In the genomic region with DNA sequence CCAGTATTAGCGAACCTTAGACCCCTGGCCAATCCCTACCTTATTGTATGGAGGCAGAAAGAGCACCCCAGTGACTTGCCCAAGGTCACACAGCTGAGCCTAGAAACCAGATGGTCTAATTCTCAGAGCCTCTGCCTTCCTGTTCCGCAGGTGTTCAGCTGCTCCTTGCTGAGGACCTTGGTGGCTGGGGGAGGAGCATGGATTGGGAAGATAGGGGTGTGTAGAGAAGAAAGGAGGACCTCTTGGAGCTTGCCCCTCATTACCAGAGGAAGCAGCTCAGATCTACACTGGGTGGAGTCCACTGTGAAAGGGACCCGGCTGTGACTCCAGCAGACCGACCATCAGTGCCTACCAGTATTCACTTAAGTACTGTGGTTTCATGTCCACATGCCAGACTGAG, we compare ENCODE assay signal across 12 cellular contexts. TPM values are rescaled to one million over a fixed set of nuclear protein-coding genes. Genes with fewer than 3 reads are reported as not detected.
DNase-seq lines count a peak whose midpoint lies in the region; ATAC-seq, FAIRE-seq and TF ChIP-seq lines count a peak whose summit lies in the region.
"Had no signal": no experiment of that assay in that cellular context is flagged by ENCODE, and none has a peak within 500 bp of the region (broad histone marks: within the 10 kb centered on the region; RNA-seq: fewer than 3 reads in every experiment).

No MANE protein-coding gene starts in this region.

- peaks cover 7% of the 10 kb centered on the region for H3K36me3 ChIP-seq in CD4-positive, CD25-positive, alpha-beta regulatory T cell (ENCODE audit: control insufficient read depth, insufficient read depth, low read length)
- H3K36me3 ChIP-seq in HAP-1 (replicated peaks): peaks cover 8% of the 10 kb centered on the region
- H3K36me3 ChIP-seq in astrocyte (ENCODE audit: insufficient read depth, low read length): peaks cover 5% of the 10 kb centered on the region
- H3K36me3 ChIP-seq in naive thymus-derived CD4-positive, alpha-beta T cell (ENCODE audit: control insufficient read depth in 2 of 3, insufficient read depth in 3 of 3, low read length in 3 of 3): peaks cover 0 to 4% (median under 1%) of the 10 kb centered on the region in 3 experiments

- peaks cover 20% of the 10 kb centered on the region for H3K4me1 ChIP-seq in CD4-positive, CD25-positive, alpha-beta regulatory T cell (ENCODE audit: control insufficient read depth, insufficient read depth, low read length, poor library complexity, severe bottlenecking)
- H3K4me1 ChIP-seq in HAP-1: peaks cover 29% of the 10 kb centered on the region
- H3K4me1 ChIP-seq in astrocyte (ENCODE audit: insufficient read depth, low read length): no peaks in the 10 kb centered on the region
- peaks cover 19 to 24% of the 10 kb centered on the region in 2 donors for H3K4me1 ChIP-seq in naive thymus-derived CD4-positive, alpha-beta T cell (ENCODE audit: control insufficient read depth in 2 of 2, insufficient read depth in 2 of 2, low read length in 2 of 2)
- H3K4me1 ChIP-seq: Caco-2 had no signal

- peaks cover 81% of the 10 kb centered on the region for H4K20me1 ChIP-seq in astrocyte (ENCODE audit: insufficient read depth, low read length)

- H3K9me3 Mint-ChIP-seq in CD4-positive, CD25-positive, alpha-beta regulatory T cell: no peaks in the 10 kb centered on the region
- no peaks in the 10 kb centered on the region for H3K9me3 Mint-ChIP-seq in astrocyte (ENCODE audit: unreplicated experiment)
- no peaks in the 10 kb centered on the region for H3K9me3 Mint-ChIP-seq in naive thymus-derived CD4-positive, alpha-beta T cell
- H3K9me3 Mint-ChIP-seq: activated naive CD8-positive, alpha-beta T cell treated with anti-CD3 and anti-CD28 coated beads, Interleukin-2, amount 10 ng/mL, durations not matched to agents 7 days and 5 days; nephron had no signal

- CTCF ChIA-PET in naive thymus-derived CD4-positive, alpha-beta T cell (lab: Charles Lee): interaction anchor here (0.7 kb wide), 1 partner anchor 9 kb away, joined by 3 read pairs; no protein-coding TSS in a partner anchor

- H3K36me3 Mint-ChIP-seq in CD4-positive, CD25-positive, alpha-beta regulatory T cell: peaks cover 12% of the 10 kb centered on the region
- H3K36me3 Mint-ChIP-seq in astrocyte (ENCODE audit: low read depth, unreplicated experiment): peaks cover 20% of the 10 kb centered on the region
- H3K36me3 Mint-ChIP-seq in naive thymus-derived CD4-positive, alpha-beta T cell: peaks cover 0 to 12% (median 9%) of the 10 kb centered on the region in 5 donors

- DNase-seq in CD4-positive, CD25-positive, alpha-beta regulatory T cell: no peak
- DNase-seq in HAP-1 (ENCODE audit: low spot score in 2 of 2) (no peak), astrocyte (ENCODE audit: low read depth) (no peak), kidney glomerular epithelial cell (lab: John Stamatoyannopoulos, UW) (no peak)
- no peak for DNase-seq in naive thymus-derived CD4-positive, alpha-beta T cell
- DNase-seq: Caco-2 had no signal

- H3K4me3 ChIP-seq in CD4-positive, CD25-positive, alpha-beta regulatory T cell (ENCODE audit: low read depth, low read length): no peak overlapping the region
- peak overlapping the region; percentile 37; the same call in 1 of the 2 replicates for H3K4me3 ChIP-seq in HAP-1
- H3K4me3 ChIP-seq in astrocyte (ENCODE audit: insufficient read depth, low read depth, low read length): no peak overlapping the region
- H3K4me3 ChIP-seq in naive thymus-derived CD4-positive, alpha-beta T cell (ENCODE audit: low read length): peak overlapping the region; percentile 80

- peaks cover 12 to 31% (median 18%) of the 10 kb centered on the region in 4 donors for H3K4me1 Mint-ChIP-seq in CD4-positive, CD25-positive, alpha-beta regulatory T cell
- H3K4me1 Mint-ChIP-seq in astrocyte (ENCODE audit: low read depth, unreplicated experiment): no peaks in the 10 kb centered on the region
- H3K4me1 Mint-ChIP-seq in naive thymus-derived CD4-positive, alpha-beta T cell: peaks cover 8 to 33% (median 22%) of the 10 kb centered on the region in 7 donors

- POLR2A ChIA-PET in naive thymus-derived CD4-positive, alpha-beta T cell (lab: Charles Lee): interaction anchor here (0.7 kb wide), 1 partner anchor 39 kb away, joined by 3 read pairs; no protein-coding TSS in a partner anchor

- H3K4me2 ChIP-seq in astrocyte (ENCODE audit: low read length): peak overlapping the region; percentile 84

- H3K27me3 ChIP-seq in CD4-positive, CD25-positive, alpha-beta regulatory T cell (ENCODE audit: control insufficient read depth, insufficient read depth, low read length): no peaks in the 10 kb centered on the region
- no peaks in the 10 kb centered on the region for H3K27me3 ChIP-seq in HAP-1 (ENCODE audit: low read depth)
- H3K27me3 ChIP-seq in astrocyte (ENCODE audit: insufficient read depth, low read length): no peaks in the 10 kb centered on the region
- H3K27me3 ChIP-seq in naive thymus-derived CD4-positive, alpha-beta T cell (ENCODE audit: control insufficient read depth in 2 of 2, insufficient read depth in 2 of 2, low read length in 2 of 2): no peaks in the 10 kb centered on the region

- H3K27ac ChIP-seq in CD4-positive, CD25-positive, alpha-beta regulatory T cell (ENCODE audit: insufficient read depth, low read length, poor library complexity, severe bottlenecking): peak overlapping the region; percentile 67
- no peak overlapping the region for H3K27ac ChIP-seq in astrocyte (ENCODE audit: low read depth, low read length)
- H3K27ac ChIP-seq in naive thymus-derived CD4-positive, alpha-beta T cell (ENCODE audit: low read depth, low read length): peak overlapping the region; percentile 36

- H3K4me3 Mint-ChIP-seq in CD4-positive, CD25-positive, alpha-beta regulatory T cell: peak overlapping the region in 3 of 4 donors; percentile 85 to 95 (median 89)
- H3K4me3 Mint-ChIP-seq in astrocyte (ENCODE audit: unreplicated experiment): no peak overlapping the region
- H3K4me3 Mint-ChIP-seq in naive thymus-derived CD4-positive, alpha-beta T cell: peak overlapping the region in 8 of 10 donors; percentile 83 to 90 (median 86)

- peak overlapping the region in 1 of 3 donors; percentile 42 for H3K27ac Mint-ChIP-seq in CD4-positive, CD25-positive, alpha-beta regulatory T cell
- no peak overlapping the region for H3K27ac Mint-ChIP-seq in astrocyte (ENCODE audit: unreplicated experiment)
- H3K27ac Mint-ChIP-seq in naive thymus-derived CD4-positive, alpha-beta T cell: peak overlapping the region in 3 of 9 donors; percentile 43 to 85 (median 79)

- FAIRE-seq in astrocyte (lab: Jason Lieb, UNC): no peak
- FAIRE-seq: endometrium had no signal

- peaks cover 7% of the 10 kb centered on the region for H3K79me2 ChIP-seq in astrocyte (ENCODE audit: insufficient read depth, low read length)

- intact Hi-C loops in naive thymus-derived CD4-positive, alpha-beta T cell (cut with micrococcal nuclease): loop anchor here (1.0 kb wide), 2 partner anchors 15 to 29 kb away; a partner anchor contains a TSS

- no peak for ATAC-seq in CD4-positive, CD25-positive, alpha-beta regulatory T cell (ENCODE audit: low read depth in 2 of 2)
- ATAC-seq in naive thymus-derived CD4-positive, alpha-beta T cell: no peak
- no peak for ATAC-seq in GM19397 (IDR thresholded peaks at IDR 0.05; ENCODE audit: unreplicated experiment)
- ATAC-seq in HG02588 (IDR thresholded peaks at IDR 0.05; ENCODE audit: unreplicated experiment): no peak
- ATAC-seq in HG03521 (IDR thresholded peaks at IDR 0.05; ENCODE audit: unreplicated experiment): no peak

- no peaks in the 10 kb centered on the region for H3K9me3 ChIP-seq in CD4-positive, CD25-positive, alpha-beta regulatory T cell (ENCODE audit: control insufficient read depth in 2 of 2, low read length in 2 of 2)
- H3K9me3 ChIP-seq in HAP-1: no peaks in the 10 kb centered on the region
- no peaks in the 10 kb centered on the region for H3K9me3 ChIP-seq in astrocyte (ENCODE audit: insufficient read depth, low read depth, low read length)
- no peaks in the 10 kb centered on the region for H3K9me3 ChIP-seq in naive thymus-derived CD4-positive, alpha-beta T cell (ENCODE audit: control insufficient read depth in 2 of 3, low read length in 3 of 3)
- H3K9me3 ChIP-seq: Caco-2 had no signal

- no peak overlapping the region for H2AFZ ChIP-seq in astrocyte (ENCODE audit: low read depth, low read length)

- no peaks in the 10 kb centered on the region for H3K27me3 Mint-ChIP-seq in CD4-positive, CD25-positive, alpha-beta regulatory T cell
- no peaks in the 10 kb centered on the region for H3K27me3 Mint-ChIP-seq in astrocyte (ENCODE audit: low read depth, unreplicated experiment)
- H3K27me3 Mint-ChIP-seq in naive thymus-derived CD4-positive, alpha-beta T cell: peaks cover 0 to 53% (median 0%) of the 10 kb centered on the region in 5 donors

- in situ Hi-C loops in HAP-1 (cut with MboI; ENCODE audit: low sequenced_read_pairs): no loop called here

- TF ChIP-seq CTCF in astrocyte (IDR thresholded peaks at IDR 0.05; ENCODE audit: insufficient read depth, low read depth, low read length): no peak

- no peak overlapping the region for H3K9ac ChIP-seq in astrocyte (ENCODE audit: low read length)

RNA-seq across cellular contexts. Expression of a gene that starts 15.2 kb away (rescaled TPM):
- total RNA-seq in CD4-positive, CD25-positive, alpha-beta regulatory T cell: 9.9 TPM
- polyA plus RNA-seq in CD4-positive, CD25-positive, alpha-beta regulatory T cell: under 1 TPM; 0.26 to 0.49 (median 0.33) TPM
- 41.9 and 43.7 TPM in 2 replicates for total RNA-seq in astrocyte
- total RNA-seq in naive thymus-derived CD4-positive, alpha-beta T cell: 1 to 10 TPM; 3.1 to 7.6 (median 4.9) TPM
- polyA plus RNA-seq in naive thymus-derived CD4-positive, alpha-beta T cell: under 1 TPM; 0.07 to 0.21 TPM

Comparison
In these comparisons a context has a peak if more than half of its experiments do, and no peak if none do; other contexts are left out.
1. H3K4me3 ChIP-seq: peak in HAP-1 (single experiment) and naive thymus-derived CD4-positive, alpha-beta T cell (single experiment); none in CD4-positive, CD25-positive, alpha-beta regulatory T cell (single experiment) and astrocyte (single experiment).